9 cellular contexts compared by ENCODE assay signal in the genomic region with DNA sequence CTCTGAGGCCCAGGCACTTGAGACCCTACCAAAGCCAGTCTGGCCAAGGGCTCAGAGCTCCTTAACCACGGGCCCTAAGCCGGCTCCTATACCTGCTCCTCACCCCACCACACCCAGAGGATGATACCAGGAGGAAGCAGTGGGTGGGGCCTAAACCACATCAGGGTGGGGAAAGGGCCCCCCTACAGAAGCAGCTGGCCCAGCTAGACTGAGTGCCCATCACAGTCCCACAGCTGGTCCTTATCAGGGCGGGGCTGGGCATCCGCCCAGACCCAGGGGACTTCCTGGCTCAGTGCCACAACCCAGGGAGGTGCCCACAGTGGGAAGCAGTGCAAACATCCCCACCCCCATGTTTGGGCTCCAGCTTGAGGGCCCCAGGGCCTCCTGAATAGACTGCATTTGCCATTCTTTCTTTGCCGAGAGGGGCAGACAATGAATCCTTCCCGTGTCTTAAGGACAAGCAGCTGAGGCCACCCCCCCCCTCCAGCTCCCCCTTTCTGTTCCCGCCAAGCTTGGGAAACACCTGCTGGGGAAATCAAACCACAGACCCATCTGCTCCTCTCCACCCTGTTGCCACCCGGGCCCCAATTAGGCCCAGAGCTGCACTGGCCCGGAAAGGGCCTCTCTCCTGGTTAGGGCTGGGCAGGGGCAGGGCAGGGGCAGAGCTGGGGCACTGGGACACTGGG. TPM values are rescaled to one million over a fixed set of nuclear protein-coding genes. Genes with fewer than 3 reads are reported as not detected.
DNase-seq lines count a peak whose midpoint lies in the region; ATAC-seq, FAIRE-seq and TF ChIP-seq lines count a peak whose summit lies in the region.
"Had no signal": no experiment of that assay in that cellular context is flagged by ENCODE, and none has a peak within 500 bp of the region (broad histone marks: within the 10 kb centered on the region; RNA-seq: fewer than 3 reads in every experiment).

No MANE protein-coding gene starts in this region.

- H3K36me3 ChIP-seq in upper lobe of right lung (no peaks in the 10 kb centered on the region), kidney (ENCODE audit: control insufficient read depth in 1 of 2, insufficient read depth in 2 of 2, low read length in 2 of 2) (no peaks in the 10 kb centered on the region)

- no peaks in the 10 kb centered on the region for H3K9me3 ChIP-seq in upper lobe of right lung
- H3K9me3 ChIP-seq in kidney (ENCODE audit: control insufficient read depth in 1 of 2, low read length in 2 of 2), result no peaks in the 10 kb centered on the region

- DNase-seq in stimulated activated CD4-positive, alpha-beta T cell treated with anti-CD3 and anti-CD28 coated beads, Interleukin-4, amount 100 ng/mL, for 24 hours, result peak; percentile 21
- no peak for DNase-seq in stimulated activated CD4-positive, alpha-beta T cell treated with anti-CD3 and anti-CD28 coated beads, Interleukin-2, amount 100 ng/mL, for 48 hours
- DNase-seq in NCI-H748 (lab: John Stamatoyannopoulos, UW; ENCODE audit: unreplicated experiment), result peak; percentile 95
- DNase-seq in central memory CD4-positive, alpha-beta T cell, result peak; percentile 28
- DNase-seq in upper lobe of right lung, result no peak
- DNase-seq in kidney, result no peak
- no peak for DNase-seq in NCI-H774 (lab: John Stamatoyannopoulos, UW)

- intact Hi-C loops in upper lobe of right lung (cut with DNase I) (no loop called here), kidney (cut with DNase I) (no loop called here)

- no peak overlapping the region for H3K27ac ChIP-seq in upper lobe of right lung
- no peak overlapping the region for H3K27ac ChIP-seq in kidney (ENCODE audit: low read depth in 2 of 2, low read length in 2 of 2)

- TF ChIP-seq CTCF in upper lobe of right lung (IDR thresholded peaks at IDR 0.05) (no peak), kidney (IDR thresholded peaks at IDR 0.05; ENCODE audit: borderline replicate concordance, extremely low read depth, insufficient read depth) (no peak)

- FAIRE-seq in kidney (lab: Jason Lieb, UNC), result no peak
- FAIRE-seq: HTR-8/SVneo had no signal

- H3K4me1 ChIP-seq in upper lobe of right lung, result peaks cover 33% of the 10 kb centered on the region
- peaks cover 0 to 3% of the 10 kb centered on the region in 2 donors for H3K4me1 ChIP-seq in kidney (ENCODE audit: control insufficient read depth in 1 of 2, insufficient read depth in 1 of 2, low read depth in 1 of 2, low read length in 2 of 2)

- no peak overlapping the region for H3K9ac ChIP-seq in kidney (ENCODE audit: low read length in 2 of 2)

- no peak overlapping the region for H3K4me3 ChIP-seq in upper lobe of right lung
- H3K4me3 ChIP-seq in kidney (ENCODE audit: low read length in 2 of 2), result no peak overlapping the region

- ATAC-seq in upper lobe of right lung (peak; percentile 4), HG03045 (IDR thresholded peaks at IDR 0.05; ENCODE audit: unreplicated experiment) (no peak)

- no peaks in the 10 kb centered on the region for H3K27me3 ChIP-seq in upper lobe of right lung

RNA-seq across cellular contexts. Expression of a gene that starts 6.2 kb away (rescaled TPM):
- total RNA-seq in upper lobe of right lung, result 0.32 TPM
- total RNA-seq in kidney, result 0.50 TPM
- not detected for polyA plus RNA-seq in kidney (ENCODE audit: insufficient read depth, low read depth, low replicate concordance)

RNA-seq across cellular contexts. Expression of a gene that starts 34.4 kb away (rescaled TPM):
- 242 TPM for total RNA-seq in upper lobe of right lung
- total RNA-seq in kidney, result 97.8 TPM
- polyA plus RNA-seq in kidney (ENCODE audit: insufficient read depth, low read depth, low replicate concordance), result 157 TPM

RNA-seq across cellular contexts. Expression of a gene that starts 40.9 kb away (rescaled TPM):
- 35.9 TPM for total RNA-seq in upper lobe of right lung
- total RNA-seq in kidney, result 37.8 TPM
- 29.9 TPM for polyA plus RNA-seq in kidney (ENCODE audit: insufficient read depth, low read depth, low replicate concordance)

Comparison
In these comparisons a context has a peak if more than half of its experiments do, and no peak if none do; other contexts are left out.
1. DNase-seq: peak in stimulated activated CD4-positive, alpha-beta T cell treated with anti-CD3 and anti-CD28 coated beads, Interleukin-4, amount 100 ng/mL, for 24 hours (single experiment), NCI-H748 (single experiment) and central memory CD4-positive, alpha-beta T cell (single experiment); none in stimulated activated CD4-positive, alpha-beta T cell treated with anti-CD3 and anti-CD28 coated beads, Interleukin-2, amount 100 ng/mL, for 48 hours (0 of 2), upper lobe of right lung (single experiment), kidney (single experiment) and NCI-H774 (single experiment).